9 cellular contexts compared by ENCODE assay signal in genomic region chr1:179251675-179252074, GRCh38. TPM values are rescaled to one million over a fixed set of nuclear protein-coding genes. Genes with fewer than 3 reads are reported as not detected.
DNase-seq lines count a peak whose midpoint lies in the region; ATAC-seq and TF ChIP-seq lines count a peak whose summit lies in the region.
"Had no signal": no experiment of that assay in that cellular context is flagged by ENCODE, and none has a peak within 500 bp of the region (broad histone marks: within the 10 kb centered on the region; RNA-seq: fewer than 3 reads in every experiment).

No MANE protein-coding gene starts in this region.

- DNase-seq in GM13977 (ENCODE audit: low spot score) (no peak), SK-N-DZ (ENCODE audit: low spot score) (peak; percentile 37), left ventricle myocardium superior (no peak), natural killer cell (no peak)
- DNase-seq in activated naive CD4-positive, alpha-beta T cell treated with anti-CD3 and anti-CD28 coated beads, Interleukin-2, amount 50 U/mL, for 16 hours = no peak
- DNase-seq: naive B cell had no signal

- no peaks in the 10 kb centered on the region for H3K36me3 Mint-ChIP-seq in natural killer cell
- H3K36me3 Mint-ChIP-seq: naive B cell had no signal

- H3K27me3 Mint-ChIP-seq in natural killer cell (ENCODE audit: low read depth in 2 of 2) = no peaks in the 10 kb centered on the region

- no peaks in the 10 kb centered on the region for H3K9me3 Mint-ChIP-seq in natural killer cell
- H3K9me3 Mint-ChIP-seq: naive B cell had no signal

- H3K27ac ChIP-seq in 22Rv1 = no peak overlapping the region

- TF ChIP-seq CTCF in 22Rv1 (IDR thresholded peaks at IDR 0.05) = peak; percentile 74
- TF ChIP-seq CTCF in GM13977 (IDR thresholded peaks at IDR 0.05; ENCODE audit: extremely low read depth, insufficient read depth, missing control alignments) = peak; percentile 41
- no peak for TF ChIP-seq CTCF in natural killer cell (IDR thresholded peaks at IDR 0.05)

- in situ Hi-C loops in GM13977 (cut with MboI; ENCODE audit: low pct_unique_long_range_greater_than_20kb, low sequenced_read_pairs, unreplicated experiment) = no loop called here

- H3K4me1 Mint-ChIP-seq in natural killer cell = no peaks in the 10 kb centered on the region
- H3K4me1 Mint-ChIP-seq: naive B cell had no signal

- no peak overlapping the region for H3K4me3 Mint-ChIP-seq in natural killer cell
- H3K4me3 Mint-ChIP-seq: naive B cell had no signal

- intact Hi-C loops in left ventricle myocardium superior (cut with micrococcal nuclease) = no loop called here
- intact Hi-C loops in natural killer cell (cut with micrococcal nuclease) = loop anchor here (1.0 kb wide), 1 partner anchor 118 kb away; no protein-coding TSS in a partner anchor

- H3K27ac Mint-ChIP-seq in natural killer cell = no peak overlapping the region

- ATAC-seq in left ventricle myocardium superior (peak; percentile 45), natural killer cell (no peak), HG03571 (IDR thresholded peaks at IDR 0.05; ENCODE audit: unreplicated experiment) (no peak), HG02759 (IDR thresholded peaks at IDR 0.05; ENCODE audit: unreplicated experiment) (no peak)

RNA-seq across cellular contexts. Expression of gene ABL2, which starts 22.2 kb away (rescaled TPM):
- polyA plus RNA-seq in SK-N-DZ (2014; cell fraction: cytosol; rRNA removed) = 5.8 and 6.6 TPM in 2 replicates
- 2.8 and 4.6 TPM in 2 replicates for polyA plus RNA-seq in SK-N-DZ (2014; cell fraction: nucleus; rRNA removed)
- total RNA-seq in left ventricle myocardium superior = 8.4 TPM
- total RNA-seq in natural killer cell = 10 to 100 TPM; 11.1 to 16.3 (median 12.9) TPM

RNA-seq across cellular contexts. Expression of gene SOAT1, which starts 41.9 kb away (rescaled TPM):
- 5.6 and 6.1 TPM in 2 replicates for polyA plus RNA-seq in SK-N-DZ (2014; cell fraction: cytosol; rRNA removed)
- polyA plus RNA-seq in SK-N-DZ (2014; cell fraction: nucleus; rRNA removed) = 3.2 and 4.2 TPM in 2 replicates
- total RNA-seq in left ventricle myocardium superior = 9.7 TPM
- total RNA-seq in natural killer cell = 10 to 100 TPM; 36.9 to 57.9 (median 51.3) TPM
